ENCODE assay signal across 8 cellular contexts in the genomic region with DNA sequence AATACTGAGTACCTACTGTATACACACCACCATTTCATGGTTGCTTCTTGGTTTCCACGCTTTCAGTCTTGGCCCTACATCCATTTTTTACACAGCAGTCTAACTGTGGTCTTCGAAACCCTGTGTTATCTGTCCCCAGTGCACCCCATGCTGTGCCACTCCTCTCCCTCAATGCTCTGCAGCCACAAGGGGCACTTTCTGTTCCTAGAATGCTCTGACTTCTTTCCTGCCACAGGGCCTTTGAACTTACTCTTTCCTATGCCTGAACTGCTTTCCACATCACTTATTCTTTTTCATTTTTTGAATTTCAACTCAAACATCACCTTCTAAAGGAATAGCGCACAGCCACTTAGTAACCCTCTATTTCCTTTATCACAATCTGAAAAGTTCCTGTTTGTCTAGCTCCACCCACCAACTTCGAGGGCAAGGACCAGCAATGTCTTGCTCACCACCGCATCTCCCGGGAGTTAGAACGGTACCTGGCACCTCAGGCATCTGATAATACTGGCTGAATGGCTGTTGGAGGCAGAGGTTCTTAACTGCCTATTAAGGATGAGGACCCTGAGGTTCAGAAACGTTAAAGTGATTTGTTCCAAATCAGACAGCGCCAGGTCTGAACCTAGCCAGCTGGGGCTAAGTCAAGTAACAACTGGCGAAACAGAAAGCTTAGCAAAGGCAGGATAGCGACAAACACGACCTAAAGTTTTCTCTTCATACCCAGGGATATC. TPM values are rescaled to one million over a fixed set of nuclear protein-coding genes. Genes with fewer than 3 reads are reported as not detected.
A peak's percentile ranks its signal among the peaks of the same experiment; 100 is the strongest.
DNase-seq lines count a peak whose midpoint lies in the region; ATAC-seq, FAIRE-seq and TF ChIP-seq lines count a peak whose summit lies in the region.

No MANE protein-coding gene starts in this region.

- peak overlapping the region; percentile 90 for H2AFZ ChIP-seq in PC-3 (ENCODE audit: low read length)
- H2AFZ ChIP-seq in keratinocyte (ENCODE audit: control insufficient read depth, low read length) = peak overlapping the region; percentile 93

- peak; percentile 25 for DNase-seq in AG08395 (ENCODE audit: low spot score)
- DNase-seq in PC-3 = peak; percentile 54
- DNase-seq in keratinocyte (ENCODE audit: low read depth, low spot score) = no peak
- DNase-seq in stimulated activated CD4-positive, alpha-beta T cell treated with anti-CD3 and anti-CD28 coated beads, Interleukin-2, amount 100 ng/mL, for 48 hours = peak; percentile 23 to 31
- DNase-seq in cerebellar nuclear complex (lab: John Stamatoyannopoulos, UW) = no peak

- peak overlapping the region; percentile 93 for H3K27ac Mint-ChIP-seq in activated naive CD8-positive, alpha-beta T cell

- H3K9me3 Mint-ChIP-seq in activated naive CD8-positive, alpha-beta T cell (ENCODE audit: low read depth) = no peaks in the 10 kb centered on the region

- FAIRE-seq in keratinocyte (lab: Jason Lieb, UNC) = no peak

- H3K27me3 ChIP-seq in PC-3 (ENCODE audit: low read length) (no peaks in the 10 kb centered on the region), keratinocyte (ENCODE audit: control insufficient read depth, extremely low read depth, insufficient read depth, low read length) (no peaks in the 10 kb centered on the region)

- intact Hi-C loops in PC-3 (cut with micrococcal nuclease) = loop anchor here (1.0 kb wide), 1 partner anchor 47 kb away; no protein-coding TSS in a partner anchor

- TF ChIP-seq CTCF in PC-3 (conservative IDR thresholded peaks at IDR 0.05; ENCODE audit: low read depth, low read length) (no peak), keratinocyte (optimal IDR thresholded peaks at IDR 0.05 in 1 of 3, IDR thresholded peaks at IDR 0.05 in 1 of 3, conservative IDR thresholded peaks at IDR 0.05 in 1 of 3; ENCODE audit: extremely low read depth in 1 of 3, insufficient read depth in 2 of 3, low read length in 3 of 3) (peak in 1 of 3 experiments; percentile 10)

- no peaks in the 10 kb centered on the region for H3K9me1 ChIP-seq in keratinocyte (ENCODE audit: control insufficient read depth, extremely low read depth, insufficient read depth, low read length)

- H3K79me2 ChIP-seq in PC-3 (ENCODE audit: low read length) (peaks cover 46% of the 10 kb centered on the region), keratinocyte (ENCODE audit: control insufficient read depth, insufficient read depth, low read length) (peaks cover 43% of the 10 kb centered on the region)

- H3K4me3 Mint-ChIP-seq in activated naive CD8-positive, alpha-beta T cell = peak overlapping the region; percentile 92

- H3K9ac ChIP-seq in PC-3 (ENCODE audit: low read length) = peak overlapping the region; percentile 90
- peak overlapping the region; percentile 96 for H3K9ac ChIP-seq in keratinocyte (ENCODE audit: control insufficient read depth, extremely low read depth, insufficient read depth, low read length)

- H3K9me3 ChIP-seq in PC-3 (ENCODE audit: low read length) (no peaks in the 10 kb centered on the region), keratinocyte (ENCODE audit: control insufficient read depth, low read depth, low read length) (no peaks in the 10 kb centered on the region)

- H3K36me3 ChIP-seq in PC-3 (ENCODE audit: low read depth, low read length) (peaks cover 14% of the 10 kb centered on the region; the same call in 1 of the 2 replicates), keratinocyte (ENCODE audit: control insufficient read depth in 2 of 2, extremely low read depth in 1 of 2, insufficient read depth in 2 of 2, low read length in 2 of 2) (no peaks in the 10 kb centered on the region)

- ATAC-seq in GM18867 (IDR thresholded peaks at IDR 0.05; ENCODE audit: unreplicated experiment) (peak; percentile 29), HG03064 (IDR thresholded peaks at IDR 0.05; ENCODE audit: low read depth, unreplicated experiment) (peak; percentile 19), PC-3 (peak; percentile 36)

- CTCF ChIA-PET in PC-3 (lab: Charles Lee) = interaction anchor here (1.0 kb wide), 1 partner anchor 10 kb away, joined by 5 read pairs; no protein-coding TSS in a partner anchor

- H3K36me3 Mint-ChIP-seq in activated naive CD8-positive, alpha-beta T cell = peaks cover 16% of the 10 kb centered on the region

- H3K4me2 ChIP-seq in PC-3 (ENCODE audit: low read length) = peak overlapping the region; percentile 80
- peak overlapping the region; percentile 79 for H3K4me2 ChIP-seq in keratinocyte (ENCODE audit: control insufficient read depth, extremely low read depth, insufficient read depth, low read depth, low read length)

- no peaks in the 10 kb centered on the region for H4K20me1 ChIP-seq in PC-3 (ENCODE audit: low read length)
- H4K20me1 ChIP-seq in keratinocyte (ENCODE audit: control insufficient read depth, extremely low read depth, insufficient read depth, low read length) = no peaks in the 10 kb centered on the region

- H3K27ac ChIP-seq in PC-3 (ENCODE audit: low read length) = peak overlapping the region; percentile 66
- peak overlapping the region; percentile 92 for H3K27ac ChIP-seq in keratinocyte (ENCODE audit: control insufficient read depth, insufficient read depth, low read length)

- BruUV-seq in PC-3 (replicated peaks; lab: Mats Ljungman, UMichigan) = TSS peak; percentile 77

- H3F3A ChIP-seq in PC-3 (ENCODE audit: low read length, unreplicated experiment) = no peaks in the 10 kb centered on the region

- dilution Hi-C loops in keratinocyte (cut with MboI; ENCODE audit: extremely low pct_ligation_motif_present, low sequenced_read_pairs) = no loop called here

- H3K4me3 ChIP-seq in PC-3 (ENCODE audit: low read length) (peak overlapping the region; percentile 74), keratinocyte (ENCODE audit: control insufficient read depth in 2 of 3, extremely low read depth in 1 of 3, insufficient read depth in 2 of 3, low read depth in 1 of 3, low read length in 3 of 3) (peak overlapping the region; percentile 77 to 98 (median 87))

- POLR2A ChIA-PET in PC-3 (lab: Charles Lee; ENCODE audit: unreplicated experiment) = interaction anchor here (0.5 to 0.6 kb wide), 2 partner anchors 10 to 404 kb away, joined by 3 to 5 read pairs; no protein-coding TSS in a partner anchor

- no peaks in the 10 kb centered on the region for H3K27me3 Mint-ChIP-seq in activated naive CD8-positive, alpha-beta T cell

- no peaks in the 10 kb centered on the region for H3K9me2 ChIP-seq in PC-3 (replicated peaks; ENCODE audit: low read length)

- H3K4me1 Mint-ChIP-seq in activated naive CD8-positive, alpha-beta T cell (ENCODE audit: low read depth) = peaks cover 42% of the 10 kb centered on the region

- peaks cover 23% of the 10 kb centered on the region for H3K4me1 ChIP-seq in PC-3 (ENCODE audit: insufficient read depth, low read length)
- H3K4me1 ChIP-seq in keratinocyte (ENCODE audit: control insufficient read depth, extremely low read depth, insufficient read depth, low read length) = peaks cover 17% of the 10 kb centered on the region

RNA-seq across cellular contexts. Expression of a gene that starts 0.6 kb away (rescaled TPM):
- total RNA-seq in PC-3 (2014; rRNA removed) = 73.6 and 78.7 TPM in 2 replicates
- 47.7 to 71.8 TPM (median 48.4 TPM) in 3 replicates for polyA plus RNA-seq in keratinocyte
- polyA plus RNA-seq in keratinocyte (2011; ENCODE audit: low read depth) = 4.6 TPM
- 28.4 and 53.5 TPM in 2 replicates for polyA plus RNA-seq in keratinocyte (2011; cell fraction: cytosol; rRNA removed)
- 62.4 and 87.9 TPM in 2 replicates for polyA plus RNA-seq in keratinocyte (2011; cell fraction: nucleus; rRNA removed)
- 21.3 and 30.8 TPM in 2 replicates for polyA plus RNA-seq in keratinocyte (2012; ENCODE audit: low replicate concordance)
- polyA minus RNA-seq in keratinocyte = 20.3 to 78.6 TPM (median 48.3 TPM) in 3 replicates
- polyA minus RNA-seq in keratinocyte (2011; cell fraction: cytosol; rRNA and poly(A)+ RNA removed) = 47.4 TPM
- polyA minus RNA-seq in keratinocyte (2011; cell fraction: nucleus; rRNA and poly(A)+ RNA removed) = 43.5 and 62.9 TPM in 2 replicates

RNA-seq across cellular contexts. Expression of a gene that starts 49.6 kb away (rescaled TPM):
- total RNA-seq in PC-3 (2014; rRNA removed) = 9.4 and 13.0 TPM in 2 replicates
- polyA plus RNA-seq in keratinocyte = 10.4 to 14.9 TPM (median 13.1 TPM) in 3 replicates
- polyA plus RNA-seq in keratinocyte (2011; ENCODE audit: low read depth) = 2.1 TPM
- 12.8 and 14.5 TPM in 2 replicates for polyA plus RNA-seq in keratinocyte (2011; cell fraction: cytosol; rRNA removed)
- 12.7 and 17.8 TPM in 2 replicates for polyA plus RNA-seq in keratinocyte (2011; cell fraction: nucleus; rRNA removed)
- 6.6 and 8.7 TPM in 2 replicates for polyA plus RNA-seq in keratinocyte (2012; ENCODE audit: low replicate concordance)
- polyA minus RNA-seq in keratinocyte = 21.1 to 32.3 TPM (median 23.8 TPM) in 3 replicates
- polyA minus RNA-seq in keratinocyte (2011; cell fraction: cytosol; rRNA and poly(A)+ RNA removed) = 16.5 TPM
- polyA minus RNA-seq in keratinocyte (2011; cell fraction: nucleus; rRNA and poly(A)+ RNA removed) = 9.0 and 13.9 TPM in 2 replicates

RNA-seq across cellular contexts. Expression of a gene that starts 49.9 kb away (rescaled TPM):
- total RNA-seq in PC-3 (2014; rRNA removed) = 8.5 and 12.0 TPM in 2 replicates
- 4.8 to 8.4 TPM (median 5.0 TPM) in 3 replicates for polyA plus RNA-seq in keratinocyte
- 1.3 TPM for polyA plus RNA-seq in keratinocyte (2011; ENCODE audit: low read depth)
- 2.6 and 3.6 TPM in 2 replicates for polyA plus RNA-seq in keratinocyte (2011; cell fraction: cytosol; rRNA removed)
- polyA plus RNA-seq in keratinocyte (2011; cell fraction: nucleus; rRNA removed) = 23.8 and 25.5 TPM in 2 replicates
- 1.9 and 5.4 TPM in 2 replicates for polyA plus RNA-seq in keratinocyte (2012; ENCODE audit: low replicate concordance)
- 6.5 to 8.9 TPM (median 8.4 TPM) in 3 replicates for polyA minus RNA-seq in keratinocyte
- polyA minus RNA-seq in keratinocyte (2011; cell fraction: cytosol; rRNA and poly(A)+ RNA removed) = 5.2 TPM
- 13.4 and 13.5 TPM in 2 replicates for polyA minus RNA-seq in keratinocyte (2011; cell fraction: nucleus; rRNA and poly(A)+ RNA removed)

RNA-seq across cellular contexts. Expression of a gene that starts 59.2 kb away (rescaled TPM):
- total RNA-seq in PC-3 (2014; rRNA removed) = 304 and 322 TPM in 2 replicates
- 132 to 150 TPM (median 150 TPM) in 3 replicates for polyA plus RNA-seq in keratinocyte
- 76.5 TPM for polyA plus RNA-seq in keratinocyte (2011; ENCODE audit: low read depth)
- 65.1 and 160 TPM in 2 replicates for polyA plus RNA-seq in keratinocyte (2011; cell fraction: cytosol; rRNA removed)
- 49.4 and 54.7 TPM in 2 replicates for polyA plus RNA-seq in keratinocyte (2011; cell fraction: nucleus; rRNA removed)
- 205 and 379 TPM in 2 replicates for polyA plus RNA-seq in keratinocyte (2012; ENCODE audit: low replicate concordance)
- 22.9 to 58.9 TPM (median 39.1 TPM) in 3 replicates for polyA minus RNA-seq in keratinocyte
- 133 TPM for polyA minus RNA-seq in keratinocyte (2011; cell fraction: cytosol; rRNA and poly(A)+ RNA removed)
- polyA minus RNA-seq in keratinocyte (2011; cell fraction: nucleus; rRNA and poly(A)+ RNA removed) = 28.2 and 34.4 TPM in 2 replicates

Comparison
In these comparisons a context has a peak if more than half of its experiments do, and no peak if none do; other contexts are left out.
1. DNase-seq: peak in AG08395 (single experiment), PC-3 (single experiment) and stimulated activated CD4-positive, alpha-beta T cell treated with anti-CD3 and anti-CD28 coated beads, Interleukin-2, amount 100 ng/mL, for 48 hours (2 of 2); none in keratinocyte (single experiment) and cerebellar nuclear complex (0 of 2).
2. Peak in every context shown above with its lines, with median percentiles within 50 percentile points of each other: ATAC-seq.